Comparison of ENCODE assay signal across 1 cellular context in genomic region chr12:56119361-56119796, GRCh38.
TF ChIP-seq lines count a peak whose summit lies in the region.

No MANE protein-coding gene starts in this region.

TF ChIP-seq in IMR-90, 13 proteins besides CTCF, POLR2A, EP300 and RAD21:
- TF ChIP-seq MAZ (IDR thresholded peaks at IDR 0.05; ENCODE audit: borderline replicate concordance, low read depth, low read length) (peak; percentile 79; the same call in 1 of the 2 replicates), MAFK (IDR thresholded peaks at IDR 0.05; ENCODE audit: low read depth, low read length) (no peak), USF2 (IDR thresholded peaks at IDR 0.05; ENCODE audit: low read depth, low read length) (peak; percentile 88), FOS (IDR thresholded peaks at IDR 0.05; ENCODE audit: low read depth, low read length) (no peak), MXI1 (IDR thresholded peaks at IDR 0.05; ENCODE audit: borderline replicate concordance, low read depth, low read length) (peak; percentile 93), ELK1 (IDR thresholded peaks at IDR 0.05; ENCODE audit: borderline replicate concordance, low read depth, low read length) (no peak), NFE2L2 (IDR thresholded peaks at IDR 0.05; ENCODE audit: low read depth, low read length) (no peak), BHLHE40 (IDR thresholded peaks at IDR 0.05; ENCODE audit: low read depth, low read length) (no peak), CHD1 (IDR thresholded peaks at IDR 0.05; ENCODE audit: low read depth, low read length) (peak; percentile 39; the same call in 1 of the 2 replicates), SMC3 (IDR thresholded peaks at IDR 0.05; ENCODE audit: low read depth, low read length) (peak; percentile 72), RCOR1 (IDR thresholded peaks at IDR 0.05; ENCODE audit: insufficient replicate concordance, low read length) (no peak), RFX5 (IDR thresholded peaks at IDR 0.05; ENCODE audit: low read depth, low read length) (no peak), CEBPB (IDR thresholded peaks at IDR 0.05; ENCODE audit: low read depth, low read length) (peak; percentile 61; the same call in 1 of the 2 replicates)
